ENCODE assay signal across 1 cellular context in genomic region chr1:32179193-32179442, GRCh38.
TF ChIP-seq lines count a peak whose summit lies in the region.

No MANE protein-coding gene starts in this region.

TF ChIP-seq in HepG2, 621 proteins besides CTCF, POLR2A, EP300 and RAD21:
- TF ChIP-seq ZSCAN29 (CRISPR knock-in tag; conservative IDR thresholded peaks at IDR 0.05) = peak; percentile 47; the same call in 1 of the 2 replicates
- TF ChIP-seq ZNF550 (CRISPR knock-in tag; IDR thresholded peaks at IDR 0.05; ENCODE audit: borderline replicate concordance) = no peak
- TF ChIP-seq ZBTB10 (CRISPR knock-in tag; IDR thresholded peaks at IDR 0.05; ENCODE audit: borderline replicate concordance) = no peak
- TF ChIP-seq MEIS1 (CRISPR knock-in tag; IDR thresholded peaks at IDR 0.05; ENCODE audit: borderline replicate concordance) = peak; percentile 74; the same call in 1 of the 2 replicates
- TF ChIP-seq REL (CRISPR knock-in tag; conservative IDR thresholded peaks at IDR 0.05) = 0 out of 2 replicates have a peak, but pooled peaks have one; percentile 1
- no peak for TF ChIP-seq TBP (CRISPR knock-in tag; IDR thresholded peaks at IDR 0.05)
- no peak for TF ChIP-seq ZIK1 (CRISPR knock-in tag; IDR thresholded peaks at IDR 0.05; ENCODE audit: borderline replicate concordance, low read depth)
- 0 out of 2 replicates have a peak, but pooled peaks have one; percentile 0 for TF ChIP-seq ZBTB1 (CRISPR knock-in tag; IDR thresholded peaks at IDR 0.05; ENCODE audit: borderline replicate concordance)
- no peak for TF ChIP-seq CHD2 (IDR thresholded peaks at IDR 0.05; ENCODE audit: low read depth, low read length)
- 0 out of 2 replicates have a peak, but pooled peaks have one; percentile 40 for TF ChIP-seq ZSCAN22 (CRISPR knock-in tag; IDR thresholded peaks at IDR 0.05)
- TF ChIP-seq, protein P1, sequence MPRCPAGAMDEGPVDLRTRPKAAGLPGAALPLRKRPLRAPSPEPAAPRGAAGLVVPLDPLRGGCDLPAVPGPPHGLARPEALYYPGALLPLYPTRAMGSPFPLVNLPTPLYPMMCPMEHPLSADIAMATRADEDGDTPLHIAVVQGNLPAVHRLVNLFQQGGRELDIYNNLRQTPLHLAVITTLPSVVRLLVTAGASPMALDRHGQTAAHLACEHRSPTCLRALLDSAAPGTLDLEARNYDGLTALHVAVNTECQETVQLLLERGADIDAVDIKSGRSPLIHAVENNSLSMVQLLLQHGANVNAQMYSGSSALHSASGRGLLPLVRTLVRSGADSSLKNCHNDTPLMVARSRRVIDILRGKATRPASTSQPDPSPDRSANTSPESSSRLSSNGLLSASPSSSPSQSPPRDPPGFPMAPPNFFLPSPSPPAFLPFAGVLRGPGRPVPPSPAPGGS (CRISPR knock-in tag; IDR thresholded peaks at IDR 0.05) = no peak
- TF ChIP-seq, protein P2, sequence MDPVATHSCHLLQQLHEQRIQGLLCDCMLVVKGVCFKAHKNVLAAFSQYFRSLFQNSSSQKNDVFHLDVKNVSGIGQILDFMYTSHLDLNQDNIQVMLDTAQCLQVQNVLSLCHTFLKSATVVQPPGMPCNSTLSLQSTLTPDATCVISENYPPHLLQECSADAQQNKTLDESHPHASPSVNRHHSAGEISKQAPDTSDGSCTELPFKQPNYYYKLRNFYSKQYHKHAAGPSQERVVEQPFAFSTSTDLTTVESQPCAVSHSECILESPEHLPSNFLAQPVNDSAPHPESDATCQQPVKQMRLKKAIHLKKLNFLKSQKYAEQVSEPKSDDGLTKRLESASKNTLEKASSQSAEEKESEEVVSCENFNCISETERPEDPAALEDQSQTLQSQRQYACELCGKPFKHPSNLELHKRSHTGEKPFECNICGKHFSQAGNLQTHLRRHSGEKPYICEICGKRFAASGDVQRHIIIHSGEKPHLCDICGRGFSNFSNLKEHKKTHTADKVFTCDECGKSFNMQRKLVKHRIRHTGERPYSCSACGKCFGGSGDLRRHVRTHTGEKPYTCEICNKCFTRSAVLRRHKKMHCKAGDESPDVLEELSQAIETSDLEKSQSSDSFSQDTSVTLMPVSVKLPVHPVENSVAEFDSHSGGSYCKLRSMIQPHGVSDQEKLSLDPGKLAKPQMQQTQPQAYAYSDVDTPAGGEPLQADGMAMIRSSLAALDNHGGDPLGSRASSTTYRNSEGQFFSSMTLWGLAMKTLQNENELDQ (CRISPR knock-in tag; IDR thresholded peaks at IDR 0.05; ENCODE audit: borderline replicate concordance) = 0 out of 2 replicates have a peak, but pooled peaks have one; percentile 48
- TF ChIP-seq, protein P3, sequence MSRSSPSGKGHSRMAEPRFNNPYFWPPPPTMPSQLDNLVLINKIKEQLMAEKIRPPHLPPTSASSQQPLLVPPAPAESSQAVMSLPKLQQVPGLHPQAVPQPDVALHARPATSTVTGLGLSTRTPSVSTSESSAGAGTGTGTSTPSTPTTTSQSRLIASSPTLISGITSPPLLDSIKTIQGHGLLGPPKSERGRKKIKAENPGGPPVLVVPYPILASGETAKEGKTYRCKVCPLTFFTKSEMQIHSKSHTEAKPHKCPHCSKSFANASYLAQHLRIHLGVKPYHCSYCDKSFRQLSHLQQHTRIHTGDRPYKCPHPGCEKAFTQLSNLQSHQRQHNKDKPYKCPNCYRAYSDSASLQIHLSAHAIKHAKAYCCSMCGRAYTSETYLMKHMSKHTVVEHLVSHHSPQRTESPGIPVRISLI (CRISPR knock-in tag; IDR thresholded peaks at IDR 0.05; ENCODE audit: borderline replicate concordance) = no peak
- TF ChIP-seq CSRNP1 (CRISPR knock-in tag; IDR thresholded peaks at IDR 0.05) = no peak
- TF ChIP-seq THAP7 (CRISPR knock-in tag; IDR thresholded peaks at IDR 0.05) = 0 out of 2 replicates have a peak, but pooled peaks have one; percentile 59
